In the genomic region with DNA sequence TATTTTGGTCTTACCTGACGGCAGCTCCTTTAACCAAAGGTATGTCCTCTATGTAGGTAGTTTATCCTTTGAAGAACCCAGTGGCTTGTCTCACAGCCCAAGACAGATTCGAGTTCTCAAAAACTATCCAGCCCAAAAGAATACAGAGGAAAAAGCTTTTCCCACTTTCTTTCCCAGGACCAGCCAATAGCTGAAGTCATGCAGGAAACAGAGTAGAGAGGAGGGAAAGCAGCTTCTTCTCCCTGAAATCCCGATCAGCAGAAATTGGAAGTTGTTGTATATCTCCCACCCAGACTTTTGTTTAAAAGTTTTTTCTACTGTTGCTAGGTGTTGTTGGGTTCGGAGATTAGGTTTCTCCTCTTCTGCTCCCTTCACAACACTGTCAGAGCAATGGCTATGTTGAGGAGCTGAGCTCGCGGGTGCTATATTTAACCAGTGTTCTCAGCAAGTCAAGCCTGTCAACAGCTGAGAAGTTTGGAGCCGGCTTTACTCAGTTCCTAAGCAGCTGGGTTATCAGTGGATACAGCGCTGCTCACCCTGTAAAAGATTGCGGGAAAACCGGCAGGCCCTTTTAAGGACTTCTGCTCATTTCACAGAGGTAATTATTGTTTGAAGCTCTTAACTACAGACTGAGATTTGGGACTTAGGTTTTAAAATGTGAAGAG, we compare ENCODE assay signal across 11 cellular contexts. TPM values are rescaled to one million over a fixed set of nuclear protein-coding genes. Genes with fewer than 3 reads are reported as not detected.
DNase-seq lines count a peak whose midpoint lies in the region; ATAC-seq, FAIRE-seq and TF ChIP-seq lines count a peak whose summit lies in the region.
"Had no signal": no experiment of that assay in that cellular context is flagged by ENCODE, and none has a peak within 500 bp of the region (broad histone marks: within the 10 kb centered on the region; RNA-seq: fewer than 3 reads in every experiment).

A gene with protein sequence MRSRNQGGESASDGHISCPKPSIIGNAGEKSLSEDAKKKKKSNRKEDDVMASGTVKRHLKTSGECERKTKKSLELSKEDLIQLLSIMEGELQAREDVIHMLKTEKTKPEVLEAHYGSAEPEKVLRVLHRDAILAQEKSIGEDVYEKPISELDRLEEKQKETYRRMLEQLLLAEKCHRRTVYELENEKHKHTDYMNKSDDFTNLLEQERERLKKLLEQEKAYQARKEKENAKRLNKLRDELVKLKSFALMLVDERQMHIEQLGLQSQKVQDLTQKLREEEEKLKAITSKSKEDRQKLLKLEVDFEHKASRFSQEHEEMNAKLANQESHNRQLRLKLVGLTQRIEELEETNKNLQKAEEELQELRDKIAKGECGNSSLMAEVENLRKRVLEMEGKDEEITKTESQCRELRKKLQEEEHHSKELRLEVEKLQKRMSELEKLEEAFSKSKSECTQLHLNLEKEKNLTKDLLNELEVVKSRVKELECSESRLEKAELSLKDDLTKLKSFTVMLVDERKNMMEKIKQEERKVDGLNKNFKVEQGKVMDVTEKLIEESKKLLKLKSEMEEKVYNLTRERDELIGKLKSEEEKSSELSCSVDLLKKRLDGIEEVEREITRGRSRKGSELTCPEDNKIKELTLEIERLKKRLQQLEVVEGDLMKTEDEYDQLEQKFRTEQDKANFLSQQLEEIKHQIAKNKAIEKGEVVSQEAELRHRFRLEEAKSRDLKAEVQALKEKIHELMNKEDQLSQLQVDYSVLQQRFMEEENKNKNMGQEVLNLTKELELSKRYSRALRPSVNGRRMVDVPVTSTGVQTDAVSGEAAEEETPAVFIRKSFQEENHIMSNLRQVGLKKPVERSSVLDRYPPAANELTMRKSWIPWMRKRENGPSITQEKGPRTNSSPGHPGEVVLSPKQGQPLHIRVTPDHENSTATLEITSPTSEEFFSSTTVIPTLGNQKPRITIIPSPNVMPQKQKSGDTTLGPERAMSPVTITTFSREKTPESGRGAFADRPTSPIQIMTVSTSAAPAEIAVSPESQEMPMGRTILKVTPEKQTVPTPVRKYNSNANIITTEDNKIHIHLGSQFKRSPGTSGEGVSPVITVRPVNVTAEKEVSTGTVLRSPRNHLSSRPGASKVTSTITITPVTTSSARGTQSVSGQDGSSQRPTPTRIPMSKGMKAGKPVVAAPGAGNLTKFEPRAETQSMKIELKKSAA (N-terminal part only) (minus strand): TSS at position 401 of the 665 bp plus-strand sequence. CDS start 78,828 bp downstream, outside the sequence.

- H3K4me3 ChIP-seq in astrocyte (ENCODE audit: insufficient read depth, low read depth, low read length), result no peak within 1 kb of the TSS
- peak within 1 kb of the TSS; percentile 96 for H3K4me3 ChIP-seq in right cardiac atrium (ENCODE audit: low read length)

- 8% methylated on average over 10 of the region's 10 CpGs for WGBS in right cardiac atrium

- H3K27me3 ChIP-seq in astrocyte (ENCODE audit: insufficient read depth, low read length), result no peaks in the 10 kb centered on the region
- no peaks in the 10 kb centered on the region for H3K27me3 ChIP-seq in right cardiac atrium (ENCODE audit: control insufficient read depth, insufficient read depth)

- TF ChIP-seq CTCF in astrocyte (IDR thresholded peaks at IDR 0.05; ENCODE audit: insufficient read depth, low read depth, low read length), result no peak

- no peaks in the 10 kb centered on the region for H3K36me3 ChIP-seq in astrocyte (ENCODE audit: insufficient read depth, low read length)

- H3K4me3 Mint-ChIP-seq in astrocyte (ENCODE audit: unreplicated experiment), result no peak within 1 kb of the TSS
- H3K4me3 Mint-ChIP-seq in stimulated activated effector memory CD8-positive, alpha-beta T cell treated with anti-CD3 and anti-CD28 coated beads, Interleukin-12 subunit alpha, Interleukin-12 subunit beta, amount 100 ng/mL, for 72 hours, result no peak within 1 kb of the TSS
- no peak within 1 kb of the TSS for H3K4me3 Mint-ChIP-seq in stimulated activated naive CD8-positive, alpha-beta T cell treated with anti-CD3 and anti-CD28 coated beads, Interleukin-15, amount 100 ng/mL, for 72 hours
- H3K4me3 Mint-ChIP-seq: central memory CD8-positive, alpha-beta T cell had no signal

- H3K9me3 ChIP-seq in astrocyte (ENCODE audit: insufficient read depth, low read depth, low read length) (no peaks in the 10 kb centered on the region), right cardiac atrium (ENCODE audit: control insufficient read depth, low read length) (no peaks in the 10 kb centered on the region)

- no peak for FAIRE-seq in astrocyte (lab: Jason Lieb, UNC)
- FAIRE-seq: TTC549 had no signal

- no peaks in the 10 kb centered on the region for H3K27me3 Mint-ChIP-seq in astrocyte (ENCODE audit: low read depth, unreplicated experiment)
- peaks cover 57% of the 10 kb centered on the region for H3K27me3 Mint-ChIP-seq in stimulated activated naive CD8-positive, alpha-beta T cell treated with anti-CD3 and anti-CD28 coated beads, Interleukin-15, amount 100 ng/mL, for 72 hours
- H3K27me3 Mint-ChIP-seq: central memory CD8-positive, alpha-beta T cell had no signal

- intact Hi-C loops in right cardiac atrium (cut with DNase I), result loop anchor here in 2 of 4 donors (10.0 kb wide), 3 partner anchors 59 to 129 kb away; no protein-coding TSS in a partner anchor

- H3K27ac Mint-ChIP-seq in astrocyte (ENCODE audit: unreplicated experiment), result peak within 1 kb of the TSS; percentile 47
- no peak within 1 kb of the TSS for H3K27ac Mint-ChIP-seq in stimulated activated effector memory CD8-positive, alpha-beta T cell treated with anti-CD3 and anti-CD28 coated beads, Interleukin-12 subunit alpha, Interleukin-12 subunit beta, amount 100 ng/mL, for 72 hours
- H3K27ac Mint-ChIP-seq in stimulated activated naive CD8-positive, alpha-beta T cell treated with anti-CD3 and anti-CD28 coated beads, Interleukin-15, amount 100 ng/mL, for 72 hours, result no peak within 1 kb of the TSS

- H3K27ac ChIP-seq in astrocyte (ENCODE audit: low read depth, low read length), result no peak within 1 kb of the TSS
- peak within 1 kb of the TSS; percentile 75 for H3K27ac ChIP-seq in right cardiac atrium (ENCODE audit: low read length)

- no peaks in the 10 kb centered on the region for H3K36me3 Mint-ChIP-seq in astrocyte (ENCODE audit: low read depth, unreplicated experiment)
- H3K36me3 Mint-ChIP-seq in stimulated activated effector memory CD8-positive, alpha-beta T cell treated with anti-CD3 and anti-CD28 coated beads, Interleukin-12 subunit alpha, Interleukin-12 subunit beta, amount 100 ng/mL, for 72 hours, result peaks cover 7% of the 10 kb centered on the region

- H3K9ac ChIP-seq in astrocyte (ENCODE audit: low read length), result no peak within 1 kb of the TSS

- H3K9me3 Mint-ChIP-seq in astrocyte (ENCODE audit: unreplicated experiment), result no peaks in the 10 kb centered on the region
- H3K9me3 Mint-ChIP-seq in stimulated activated effector memory CD8-positive, alpha-beta T cell treated with anti-CD3 and anti-CD28 coated beads, Interleukin-12 subunit alpha, Interleukin-12 subunit beta, amount 100 ng/mL, for 72 hours, result no peaks in the 10 kb centered on the region
- no peaks in the 10 kb centered on the region for H3K9me3 Mint-ChIP-seq in stimulated activated naive CD8-positive, alpha-beta T cell treated with anti-CD3 and anti-CD28 coated beads, Interleukin-15, amount 100 ng/mL, for 72 hours
- H3K9me3 Mint-ChIP-seq: central memory CD8-positive, alpha-beta T cell had no signal

- DNase-seq in astrocyte (ENCODE audit: low read depth) (no peak), right cardiac atrium (peak; percentile 52 to 78 (median 69)), renal cortical epithelial cell (ENCODE audit: low read depth) (peak; percentile 56)
- no peak for DNase-seq in stimulated activated effector memory CD8-positive, alpha-beta T cell treated with anti-CD3 and anti-CD28 coated beads, Interleukin-12 subunit alpha, Interleukin-12 subunit beta, amount 100 ng/mL, for 72 hours (ENCODE audit: low spot score in 2 of 2)
- DNase-seq in NK-92 treated with Interleukin-12 subunit alpha and Interleukin-12 subunit beta, amount 100 ng/mL, for 24 hours (lab: John Stamatoyannopoulos, UW), result no peak
- no peak for DNase-seq in stimulated activated naive CD8-positive, alpha-beta T cell treated with anti-CD3 and anti-CD28 coated beads, Interleukin-15, amount 100 ng/mL, for 72 hours
- DNase-seq: NCI-H1092 treated with DMSO at 0.1 percent for 48 hours had no signal

- peak within 1 kb of the TSS; percentile 49 for H3K4me2 ChIP-seq in astrocyte (ENCODE audit: low read length)

- ATAC-seq in GM18498 (IDR thresholded peaks at IDR 0.05; ENCODE audit: unreplicated experiment) (peak; percentile 21), right cardiac atrium (peak; percentile 95), GM21723 (IDR thresholded peaks at IDR 0.05; ENCODE audit: unreplicated experiment) (no peak)
- no peak for ATAC-seq in stimulated activated effector memory CD8-positive, alpha-beta T cell treated with anti-CD3 and anti-CD28 coated beads, Interleukin-12 subunit alpha, Interleukin-12 subunit beta, amount 100 ng/mL, for 72 hours
- ATAC-seq in stimulated activated naive CD8-positive, alpha-beta T cell treated with anti-CD3 and anti-CD28 coated beads, Interleukin-15, amount 100 ng/mL, for 72 hours, result no peak

- H3K4me1 Mint-ChIP-seq in astrocyte (ENCODE audit: low read depth, unreplicated experiment), result peaks cover 4% of the 10 kb centered on the region
- peaks cover 20% of the 10 kb centered on the region for H3K4me1 Mint-ChIP-seq in stimulated activated effector memory CD8-positive, alpha-beta T cell treated with anti-CD3 and anti-CD28 coated beads, Interleukin-12 subunit alpha, Interleukin-12 subunit beta, amount 100 ng/mL, for 72 hours
- peaks cover 11% of the 10 kb centered on the region for H3K4me1 Mint-ChIP-seq in stimulated activated naive CD8-positive, alpha-beta T cell treated with anti-CD3 and anti-CD28 coated beads, Interleukin-15, amount 100 ng/mL, for 72 hours

- H3K79me2 ChIP-seq in astrocyte (ENCODE audit: insufficient read depth, low read length), result no peaks in the 10 kb centered on the region

- H3K4me1 ChIP-seq in astrocyte (ENCODE audit: insufficient read depth, low read length) (no peaks in the 10 kb centered on the region), right cardiac atrium (ENCODE audit: control insufficient read depth, insufficient read depth, low read length) (peaks cover 2% of the 10 kb centered on the region)

- H2AFZ ChIP-seq in astrocyte (ENCODE audit: low read depth, low read length), result no peak within 1 kb of the TSS

- no peaks in the 10 kb centered on the region for H4K20me1 ChIP-seq in astrocyte (ENCODE audit: insufficient read depth, low read length)

RNA-seq across cellular contexts. Expression of the gene that starts here (rescaled TPM):
- total RNA-seq in astrocyte (1.0 and 2.0 TPM in 2 replicates), right cardiac atrium (100 to 1,000 TPM; 110 to 131 (median 118) TPM), renal cortical epithelial cell (0.17 and 1.5 TPM in 2 replicates)
- 39.1 TPM for polyA plus RNA-seq in right cardiac atrium

Comparison
In these comparisons a context has a peak if more than half of its experiments do, and no peak if none do; other contexts are left out.
1. RNA of the gene that starts here (total RNA-seq): 110 to 131 TPM in right cardiac atrium; 1.0 to 2.0 TPM in astrocyte and 0.17 to 1.5 TPM in renal cortical epithelial cell; every median in the first group is over 10 times any median in the second.
2. ATAC-seq: peak in GM18498 (single experiment) and right cardiac atrium (2 of 2); none in stimulated activated effector memory CD8-positive, alpha-beta T cell treated with anti-CD3 and anti-CD28 coated beads, Interleukin-12 subunit alpha, Interleukin-12 subunit beta, amount 100 ng/mL, for 72 hours (single experiment), GM21723 (single experiment) and stimulated activated naive CD8-positive, alpha-beta T cell treated with anti-CD3 and anti-CD28 coated beads, Interleukin-15, amount 100 ng/mL, for 72 hours (single experiment).
3. DNase-seq: peak in right cardiac atrium (3 of 3) and renal cortical epithelial cell (single experiment); none in astrocyte (single experiment), stimulated activated effector memory CD8-positive, alpha-beta T cell treated with anti-CD3 and anti-CD28 coated beads, Interleukin-12 subunit alpha, Interleukin-12 subunit beta, amount 100 ng/mL, for 72 hours (0 of 2), NK-92 treated with Interleukin-12 subunit alpha and Interleukin-12 subunit beta, amount 100 ng/mL, for 24 hours (single experiment) and stimulated activated naive CD8-positive, alpha-beta T cell treated with anti-CD3 and anti-CD28 coated beads, Interleukin-15, amount 100 ng/mL, for 72 hours (0 of 2).